15 cellular contexts compared by ENCODE assay signal in genomic region chr15:101068523-101068960, GRCh38.
DNase-seq lines count a peak whose midpoint lies in the region; ATAC-seq and TF ChIP-seq lines count a peak whose summit lies in the region.
"Had no signal": no experiment of that assay in that cellular context is flagged by ENCODE, and none has a peak within 500 bp of the region (broad histone marks: within the 10 kb centered on the region; RNA-seq: fewer than 3 reads in every experiment).

No MANE protein-coding gene starts in this region.

- no peaks in the 10 kb centered on the region for H3K79me2 ChIP-seq in fibroblast of lung (ENCODE audit: control insufficient read depth, insufficient read depth, low read length)

- H3K27me3 ChIP-seq in left ventricle myocardium inferior (ENCODE audit: low read depth) (no peaks in the 10 kb centered on the region), fibroblast of lung (ENCODE audit: control insufficient read depth, insufficient read depth, low read length) (no peaks in the 10 kb centered on the region), vagina (no peaks in the 10 kb centered on the region)

- H3K27ac Mint-ChIP-seq in nephron progenitor cell: peak overlapping the region; percentile 98
- no peak overlapping the region for H3K27ac Mint-ChIP-seq in stimulated activated memory B cell treated with anti-CD40 and anti-IgM and Interleukin-4, amounts not matched to agents 10 μg/mL and 1 μg/mL and 100 μg/mL, for 72 hours
- H3K27ac Mint-ChIP-seq: CD8-positive, alpha-beta T cell had no signal

- no peaks in the 10 kb centered on the region for H3K9me3 ChIP-seq in left ventricle myocardium inferior (replicated peaks)
- H3K9me3 ChIP-seq in fibroblast of lung (ENCODE audit: control insufficient read depth, insufficient read depth, low read depth, low read length): no peaks in the 10 kb centered on the region
- no peaks in the 10 kb centered on the region for H3K9me3 ChIP-seq in vagina
- H3K9me3 ChIP-seq: A549 had no signal

- H3K4me1 ChIP-seq in left ventricle myocardium inferior: peaks cover 53% of the 10 kb centered on the region
- peaks cover 22% of the 10 kb centered on the region for H3K4me1 ChIP-seq in fibroblast of lung (ENCODE audit: control insufficient read depth, extremely low read depth, insufficient read depth, low read length)
- H3K4me1 ChIP-seq in vagina: peaks cover 19% of the 10 kb centered on the region
- H3K4me1 ChIP-seq: A549 had no signal

- DNase-seq in left ventricle myocardium inferior (no peak), left ventricle myocardium superior (no peak), fibroblast of lung (ENCODE audit: low read depth in 2 of 2) (peak in 1 of 2 donors; percentile 27), nephron progenitor cell (peak; percentile 31), vagina (ENCODE audit: extremely low spot score in 2 of 2) (no peak), AML-193 (lab: John Stamatoyannopoulos, UW) (no peak)
- DNase-seq: CD8-positive, alpha-beta T cell; effector CD4-positive, alpha-beta T cell; NCI-H1694 treated with DMSO at 0.1 percent for 48 hours; NCI-H510A treated with DMSO at 0.1 percent for 48 hours; SW 1271; WERI-Rb-1 had no signal

- no peak for TF ChIP-seq CTCF in left ventricle myocardium inferior (IDR thresholded peaks at IDR 0.05; ENCODE audit: borderline replicate concordance)
- no peak for TF ChIP-seq CTCF in fibroblast of lung (conservative IDR thresholded peaks at IDR 0.05 in 1 of 2, IDR thresholded peaks at IDR 0.05 in 1 of 2; ENCODE audit: low read depth in 1 of 2, low read length in 2 of 2)
- TF ChIP-seq CTCF in nephron progenitor cell (IDR thresholded peaks at IDR 0.05): no peak
- TF ChIP-seq CTCF in vagina (IDR thresholded peaks at IDR 0.05): no peak

- H3K9me3 Mint-ChIP-seq in nephron progenitor cell: peaks cover 12% of the 10 kb centered on the region
- no peaks in the 10 kb centered on the region for H3K9me3 Mint-ChIP-seq in stimulated activated memory B cell treated with anti-CD40 and anti-IgM and Interleukin-4, amounts not matched to agents 10 μg/mL and 1 μg/mL and 100 μg/mL, for 72 hours
- H3K9me3 Mint-ChIP-seq: CD8-positive, alpha-beta T cell had no signal

- ATAC-seq in left ventricle myocardium superior: no peak
- no peak for ATAC-seq in stimulated activated memory B cell treated with anti-CD40 and anti-IgM and Interleukin-4, amounts not matched to agents 10 μg/mL and 1 μg/mL and 100 μg/mL, for 72 hours
- ATAC-seq in GM21717 (IDR thresholded peaks at IDR 0.05; ENCODE audit: unreplicated experiment): no peak
- ATAC-seq: CD8-positive, alpha-beta T cell had no signal

- no peak overlapping the region for H2AFZ ChIP-seq in fibroblast of lung (ENCODE audit: low read length)

- H3K4me3 Mint-ChIP-seq in nephron progenitor cell: peak overlapping the region; percentile 50
- no peak overlapping the region for H3K4me3 Mint-ChIP-seq in stimulated activated memory B cell treated with anti-CD40 and anti-IgM and Interleukin-4, amounts not matched to agents 10 μg/mL and 1 μg/mL and 100 μg/mL, for 72 hours
- H3K4me3 Mint-ChIP-seq: CD8-positive, alpha-beta T cell had no signal

- H3K4me3 ChIP-seq in left ventricle myocardium inferior (no peak overlapping the region), fibroblast of lung (replicated peaks in 1 of 4; ENCODE audit: control extremely low read depth in 1 of 4, insufficient read depth in 1 of 4, low read depth in 3 of 4, low read length in 4 of 4) (no peak overlapping the region), vagina (no peak overlapping the region)
- H3K4me3 ChIP-seq: A549 had no signal

- peaks cover 85% of the 10 kb centered on the region for H3K4me1 Mint-ChIP-seq in nephron progenitor cell
- peaks cover 16% of the 10 kb centered on the region for H3K4me1 Mint-ChIP-seq in stimulated activated memory B cell treated with anti-CD40 and anti-IgM and Interleukin-4, amounts not matched to agents 10 μg/mL and 1 μg/mL and 100 μg/mL, for 72 hours

- H3K27me3 Mint-ChIP-seq in nephron progenitor cell (ENCODE audit: low read depth, poor library complexity): peaks cover 7% of the 10 kb centered on the region
- no peaks in the 10 kb centered on the region for H3K27me3 Mint-ChIP-seq in stimulated activated memory B cell treated with anti-CD40 and anti-IgM and Interleukin-4, amounts not matched to agents 10 μg/mL and 1 μg/mL and 100 μg/mL, for 72 hours

- no peaks in the 10 kb centered on the region for H3K36me3 ChIP-seq in left ventricle myocardium inferior
- H3K36me3 ChIP-seq in fibroblast of lung (ENCODE audit: control insufficient read depth, insufficient read depth, low read length): peaks cover 6% of the 10 kb centered on the region
- peaks cover 0 to 4% of the 10 kb centered on the region in 2 donors for H3K36me3 ChIP-seq in vagina
- H3K36me3 ChIP-seq: WERI-Rb-1 had no signal

- peak overlapping the region; percentile 40 for H3K9ac ChIP-seq in fibroblast of lung (ENCODE audit: insufficient read depth, low read length)

- TF ChIP-seq POLR2A in vagina (IDR thresholded peaks at IDR 0.05): no peak

- intact Hi-C loops in left ventricle myocardium inferior (cut with micrococcal nuclease): no loop called here
- intact Hi-C loops in left ventricle myocardium superior (cut with micrococcal nuclease): no loop called here
- intact Hi-C loops in vagina (cut with DNase I): no loop called here

- no peaks in the 10 kb centered on the region for H3K36me3 Mint-ChIP-seq in nephron progenitor cell (ENCODE audit: low read depth)
- H3K36me3 Mint-ChIP-seq in stimulated activated memory B cell treated with anti-CD40 and anti-IgM and Interleukin-4, amounts not matched to agents 10 μg/mL and 1 μg/mL and 100 μg/mL, for 72 hours: peaks cover 59% of the 10 kb centered on the region
- H3K36me3 Mint-ChIP-seq: CD8-positive, alpha-beta T cell had no signal

- H4K20me1 ChIP-seq in fibroblast of lung (ENCODE audit: control insufficient read depth, extremely low read depth, insufficient read depth, low read length): no peaks in the 10 kb centered on the region

- no peak overlapping the region for H3K4me2 ChIP-seq in fibroblast of lung (ENCODE audit: extremely low read depth, insufficient read depth, low read length)
- H3K4me2 ChIP-seq: A549 had no signal

- H3K27ac ChIP-seq in left ventricle myocardium inferior (replicated peaks): peak overlapping the region; percentile 82
- peak overlapping the region; percentile 91 for H3K27ac ChIP-seq in fibroblast of lung (ENCODE audit: insufficient read depth, low read length)
- peak overlapping the region; percentile 64 for H3K27ac ChIP-seq in vagina
- H3K27ac ChIP-seq: A549, WERI-Rb-1 had no signal
